In the genomic region with DNA sequence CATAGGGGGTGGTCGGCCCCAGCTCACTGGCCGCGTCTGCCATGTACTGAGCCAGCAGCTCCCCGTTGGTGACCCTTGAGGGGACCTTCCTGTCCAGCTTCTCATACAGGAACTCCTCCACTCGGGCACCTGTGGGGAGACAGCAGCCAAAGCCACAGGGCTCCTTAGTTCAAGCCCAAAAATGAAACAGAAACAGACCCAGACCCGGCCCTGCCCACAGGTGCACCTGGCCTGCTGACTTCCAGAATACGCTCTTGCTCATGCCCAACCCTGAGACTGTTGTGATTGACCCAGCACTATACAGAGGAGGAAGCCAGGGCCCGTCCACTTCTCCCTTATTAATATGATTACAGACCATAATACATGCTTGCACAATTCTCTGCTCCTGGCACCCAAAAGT, we compare ENCODE assay signal across 11 cellular contexts. TPM values are rescaled to one million over a fixed set of nuclear protein-coding genes. Genes with fewer than 3 reads are reported as not detected.
DNase-seq lines count a peak whose midpoint lies in the region; ATAC-seq and TF ChIP-seq lines count a peak whose summit lies in the region.
"Had no signal": no experiment of that assay in that cellular context is flagged by ENCODE, and none has a peak within 500 bp of the region (broad histone marks: within the 10 kb centered on the region; RNA-seq: fewer than 3 reads in every experiment).

No MANE protein-coding gene starts in this region.

- H3K4ac ChIP-seq in neuronal stem cell (ENCODE audit: low read length) = no peak overlapping the region

- intact Hi-C loops in tibial artery (cut with DNase I; ENCODE audit: low total_unique reads) = loop anchor here (10.0 kb wide), 1 partner anchor 166 kb away; no protein-coding TSS in a partner anchor

- no peaks in the 10 kb centered on the region for H3K9me2 ChIP-seq in MM.1S (replicated peaks; ENCODE audit: insufficient read depth, low read length)

- ATAC-seq in GM18867 (IDR thresholded peaks at IDR 0.05; ENCODE audit: unreplicated experiment) (peak; percentile 73), GM21576 (IDR thresholded peaks at IDR 0.05; ENCODE audit: unreplicated experiment) (peak; percentile 77), GM18502 (IDR thresholded peaks at IDR 0.05; ENCODE audit: poor library complexity, unreplicated experiment) (no peak)

- peak overlapping the region; percentile 86 for H3K27ac ChIP-seq in MM.1S (ENCODE audit: low read length)
- H3K27ac ChIP-seq in neuronal stem cell (replicated peaks; ENCODE audit: low read length) = no peak overlapping the region
- H3K27ac ChIP-seq in tibial artery = no peak overlapping the region
- H3K27ac ChIP-seq: SJSA1, thyroid gland had no signal

- peaks cover 27% of the 10 kb centered on the region for H3F3A ChIP-seq in MM.1S (ENCODE audit: insufficient read depth, low read length)

- peak; percentile 96 for DNase-seq in MM.1S
- DNase-seq in neuronal stem cell (ENCODE audit: low spot score) = no peak
- no peak for DNase-seq in tibial artery
- DNase-seq in DMS53 (lab: John Stamatoyannopoulos, UW) = no peak
- DNase-seq in pons (ENCODE audit: low spot score) = no peak
- DNase-seq: NCI-H2081 treated with DMSO at 0.1 percent for 48 hours had no signal

- H3K79me2 ChIP-seq in MM.1S (ENCODE audit: low read length) = peaks cover 80% of the 10 kb centered on the region

- peak overlapping the region; percentile 11 for H3K23ac ChIP-seq in neuronal stem cell (ENCODE audit: low read depth, low read length, poor library complexity)

- H3K27me3 ChIP-seq in MM.1S (replicated peaks; ENCODE audit: insufficient read depth, low read length) (no peaks in the 10 kb centered on the region), neuronal stem cell (ENCODE audit: control insufficient read depth in 3 of 3, insufficient read depth in 3 of 3, low read depth in 1 of 3, low read length in 3 of 3) (no peaks in the 10 kb centered on the region), tibial artery (no peaks in the 10 kb centered on the region)
- H3K27me3 ChIP-seq: SJSA1, thyroid gland had no signal

- WGBS in neuronal stem cell (ENCODE audit: extremely low coverage in 2 of 2, insufficient read length in 2 of 2, insufficient replicate concordance in 1 of 2), 2 donors = no CpG with 5 or more reads among the region's 8 CpGs

- H2BK15ac ChIP-seq in neuronal stem cell (ENCODE audit: low read length) = no peak overlapping the region

- H3K9ac ChIP-seq in MM.1S (ENCODE audit: low read length) = peak overlapping the region; percentile 53; the same call in 1 of the 2 replicates
- no peak overlapping the region for H3K9ac ChIP-seq in neuronal stem cell (ENCODE audit: low read depth, low read length, poor library complexity)

- no peak overlapping the region for H4K91ac ChIP-seq in neuronal stem cell (ENCODE audit: low read depth, low read length, poor library complexity)

- no peak overlapping the region for H4K8ac ChIP-seq in neuronal stem cell (ENCODE audit: low read depth, low read length)

- no peak overlapping the region for H2BK120ac ChIP-seq in neuronal stem cell (ENCODE audit: low read depth, low read length)

- peak overlapping the region; percentile 46 for H3K4me3 ChIP-seq in MM.1S (ENCODE audit: low read length)
- H3K4me3 ChIP-seq in neuronal stem cell (ENCODE audit: low read length in 2 of 2) = no peak overlapping the region
- no peak overlapping the region for H3K4me3 ChIP-seq in tibial artery
- H3K4me3 ChIP-seq: SJSA1, thyroid gland had no signal

- H2BK12ac ChIP-seq in neuronal stem cell (ENCODE audit: low read length) = no peak overlapping the region

- H3K4me2 ChIP-seq in MM.1S (ENCODE audit: low read depth, low read length) = peak overlapping the region; percentile 73
- no peak overlapping the region for H3K4me2 ChIP-seq in neuronal stem cell (ENCODE audit: insufficient read depth, low read length, poor library complexity, severe bottlenecking)

- TF ChIP-seq CTCF in MM.1S (IDR thresholded peaks at IDR 0.05; ENCODE audit: low read length) (no peak), tibial artery (IDR thresholded peaks at IDR 0.05) (no peak)

- H4K20me1 ChIP-seq in MM.1S (ENCODE audit: insufficient read depth, low read length) = no peaks in the 10 kb centered on the region

- H2AK5ac ChIP-seq in neuronal stem cell (ENCODE audit: low read depth, low read length) = no peak overlapping the region

- H3K79me1 ChIP-seq in neuronal stem cell (ENCODE audit: low read depth, low read length) = peaks cover 7% of the 10 kb centered on the region

- H2BK5ac ChIP-seq in neuronal stem cell (ENCODE audit: low read length) = no peak overlapping the region

- no peak overlapping the region for H3K18ac ChIP-seq in neuronal stem cell (ENCODE audit: low read length)

- no peak overlapping the region; the same call in 1 of the 2 replicates for H2AFZ ChIP-seq in MM.1S (ENCODE audit: low read length)
- H2AFZ ChIP-seq in neuronal stem cell (ENCODE audit: low read length) = no peak overlapping the region

- no peaks in the 10 kb centered on the region; the same call in 1 of the 2 replicates for H3K36me3 ChIP-seq in MM.1S (replicated peaks; ENCODE audit: insufficient read depth, low read length)
- peaks cover 0 to 18% of the 10 kb centered on the region in 2 donors for H3K36me3 ChIP-seq in neuronal stem cell (replicated peaks in 1 of 2; ENCODE audit: control insufficient read depth in 2 of 2, insufficient read depth in 2 of 2, low read length in 2 of 2)
- peaks cover 4 to 42% (median 8%) of the 10 kb centered on the region in 3 donors for H3K36me3 ChIP-seq in tibial artery
- H3K36me3 ChIP-seq: thyroid gland had no signal

- H3K9me3 ChIP-seq in MM.1S (replicated peaks; ENCODE audit: insufficient read depth, low read length) (no peaks in the 10 kb centered on the region), neuronal stem cell (replicated peaks in 1 of 2; ENCODE audit: control insufficient read depth in 2 of 2, insufficient read depth in 1 of 2, low read depth in 1 of 2, low read length in 2 of 2) (no peaks in the 10 kb centered on the region), tibial artery (no peaks in the 10 kb centered on the region)
- H3K9me3 ChIP-seq: SJSA1, thyroid gland had no signal

- H3K14ac ChIP-seq in neuronal stem cell (ENCODE audit: low read length) = no peak overlapping the region

- H3K4me1 ChIP-seq in MM.1S (ENCODE audit: low read length) (peaks cover 20% of the 10 kb centered on the region), neuronal stem cell (ENCODE audit: control insufficient read depth in 2 of 2, insufficient read depth in 1 of 2, low read depth in 1 of 2, low read length in 2 of 2) (peaks cover 6 to 10% of the 10 kb centered on the region in 2 donors), tibial artery (peaks cover 0 to 17% (median 4%) of the 10 kb centered on the region in 4 donors)

RNA-seq across cellular contexts. Expression of a gene that starts 7.0 kb away (rescaled TPM):
- polyA plus RNA-seq in neuronal stem cell (2013, experiment 1 of 2) = 36.6 TPM
- polyA plus RNA-seq in neuronal stem cell (2013, experiment 2 of 2) = 33.2 TPM

RNA-seq across cellular contexts. Expression of a gene that starts 15.3 kb away (rescaled TPM):
- polyA plus RNA-seq in neuronal stem cell (2013, experiment 1 of 2) = 12.8 TPM
- 13.2 TPM for polyA plus RNA-seq in neuronal stem cell (2013, experiment 2 of 2)

RNA-seq across cellular contexts. Expression of a gene that starts 59.8 kb away (rescaled TPM):
- polyA plus RNA-seq in neuronal stem cell (2013, experiment 1 of 2) = 34.9 TPM
- polyA plus RNA-seq in neuronal stem cell (2013, experiment 2 of 2) = 34.1 TPM
